ENCODE assay signal across 8 cellular contexts in the genomic region with DNA sequence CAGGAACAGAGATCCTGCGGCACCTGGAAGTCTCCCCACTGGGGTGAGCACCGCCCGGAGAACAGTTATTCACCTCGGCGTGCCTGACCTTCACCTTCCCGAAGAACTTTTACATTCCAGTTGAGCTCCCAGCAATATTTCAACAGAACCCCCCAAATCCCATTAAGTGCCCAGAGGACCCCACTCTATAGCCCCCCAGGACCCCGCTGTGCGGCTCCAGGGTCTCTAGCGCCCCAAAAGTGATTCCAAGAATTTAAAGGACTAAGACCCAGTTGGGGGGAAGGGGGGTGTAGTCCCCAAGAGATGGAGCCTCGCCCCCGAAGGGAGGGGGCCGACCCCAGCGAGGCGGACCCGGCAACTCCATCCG.
DNase-seq lines count a peak whose midpoint lies in the region; ATAC-seq and TF ChIP-seq lines count a peak whose summit lies in the region.

No MANE protein-coding gene starts in this region.

- TF ChIP-seq CTCF in AG04449 (IDR thresholded peaks at IDR 0.05; ENCODE audit: insufficient read depth, low read length, missing control alignments) (no peak), KMS-11 (conservative IDR thresholded peaks at IDR 0.05; ENCODE audit: low read depth, low read length) (no peak; the same call in 1 of the 2 replicates), GM13976 (IDR thresholded peaks at IDR 0.05; ENCODE audit: borderline replicate concordance, control extremely low read depth, extremely low read depth, insufficient read depth, missing control alignments) (no peak)

- H4K20me1 ChIP-seq in KMS-11 (ENCODE audit: insufficient read depth) = no peaks in the 10 kb centered on the region

- DNase-seq in AG04449 (ENCODE audit: low read depth, low spot score) (no peak), GM13976 (ENCODE audit: low spot score) (no peak), NCI-H1048 (lab: John Stamatoyannopoulos, UW) (no peak), NCI-H510A treated with DMSO at 0.1 percent for 48 hours (lab: John Stamatoyannopoulos, UW) (no peak)
- no peak for DNase-seq in central memory CD8-positive, alpha-beta T cell (ENCODE audit: low spot score in 2 of 2)
- no peak for DNase-seq in stimulated activated CD8-positive, alpha-beta memory T cell treated with anti-CD3 and anti-CD28 coated beads, Interleukin-4, amount 100 ng/mL, for 48 hours

- H3K79me2 ChIP-seq in KMS-11 (ENCODE audit: insufficient read depth, low read depth) = peaks cover 3% of the 10 kb centered on the region; the same call in 1 of the 2 replicates

- H3K27ac Mint-ChIP-seq in central memory CD8-positive, alpha-beta T cell (ENCODE audit: low read depth) = peak overlapping the region; percentile 100

- H3K27me3 ChIP-seq in KMS-11 (ENCODE audit: insufficient read depth, low read depth) (no peaks in the 10 kb centered on the region), mucosa of rectum (ENCODE audit: control insufficient read depth in 2 of 2, insufficient read depth in 2 of 2, low read length in 2 of 2) (no peaks in the 10 kb centered on the region)

- no peaks in the 10 kb centered on the region for H3K9me3 ChIP-seq in mucosa of rectum (ENCODE audit: control insufficient read depth in 2 of 2, low read length in 2 of 2)

- peak overlapping the region; percentile 89 for H3K4me3 Mint-ChIP-seq in central memory CD8-positive, alpha-beta T cell

- no peaks in the 10 kb centered on the region for H3K27me3 Mint-ChIP-seq in central memory CD8-positive, alpha-beta T cell

- H3K27ac ChIP-seq in KMS-11 = peak overlapping the region; percentile 54
- peak overlapping the region; percentile 93 to 95 for H3K27ac ChIP-seq in mucosa of rectum (ENCODE audit: low read depth in 2 of 2, low read length in 2 of 2)

- H3K4me3 ChIP-seq in AG04449 (ENCODE audit: low read depth, low read length) (peak overlapping the region; percentile 76), KMS-11 (IDR thresholded peaks at IDR 0.05; ENCODE audit: insufficient read depth, low read depth, low read length) (no peak overlapping the region), mucosa of rectum (ENCODE audit: low read length in 2 of 2) (peak overlapping the region; percentile 83 to 85)

- H3K4me2 ChIP-seq in KMS-11 = peak overlapping the region; percentile 63

- peaks cover 43% of the 10 kb centered on the region for H3K4me1 Mint-ChIP-seq in central memory CD8-positive, alpha-beta T cell

- H2AFZ ChIP-seq in KMS-11 (ENCODE audit: low read depth) = peak overlapping the region; percentile 70

- peaks cover 23% of the 10 kb centered on the region for H3K36me3 Mint-ChIP-seq in central memory CD8-positive, alpha-beta T cell (ENCODE audit: insufficient read depth)

- H3K4me1 ChIP-seq in KMS-11 (ENCODE audit: low read depth, poor library complexity, severe bottlenecking) (peaks cover 35% of the 10 kb centered on the region), mucosa of rectum (ENCODE audit: control insufficient read depth in 2 of 2, insufficient read depth in 2 of 2, low read length in 2 of 2) (peaks cover 28 to 33% of the 10 kb centered on the region in 2 donors)

- no peaks in the 10 kb centered on the region for H3K9me3 Mint-ChIP-seq in central memory CD8-positive, alpha-beta T cell

- in situ Hi-C loops in GM13976 (cut with MboI; ENCODE audit: low sequenced_read_pairs, unreplicated experiment) = loop anchor here (5.0 kb wide), 1 partner anchor 215 kb away; no protein-coding TSS in a partner anchor

- H3K9ac ChIP-seq in KMS-11 = peak overlapping the region; percentile 60; the same call in 1 of the 2 replicates
- H3K9ac ChIP-seq in mucosa of rectum (ENCODE audit: low read depth in 1 of 2, low read length in 2 of 2) = peak overlapping the region; percentile 86 to 95

- no peak for ATAC-seq in central memory CD8-positive, alpha-beta T cell (replicated peaks; ENCODE audit: extremely low read depth, poor library complexity, severe bottlenecking)

- CTCF ChIA-PET in AG04449 (lab: Yijun Ruan, JAX) = interaction anchor here (1.0 to 4.4 kb wide), 8 partner anchors 9 to 261 kb away, joined by 3 to 131 read pairs (median 6); no protein-coding TSS in a partner anchor

- POLR2A ChIA-PET in AG04449 (lab: Yijun Ruan, JAX) = interaction anchor here (0.6 to 1.0 kb wide), 5 partner anchors 126 to 365 kb away, joined by 3 to 11 read pairs (median 4); partner anchors contain the start of genes ALKBH7, KHSRP and TNFSF9

- H3K36me3 ChIP-seq in KMS-11 (ENCODE audit: insufficient read depth) (no peaks in the 10 kb centered on the region), mucosa of rectum (ENCODE audit: control insufficient read depth in 2 of 2, insufficient read depth in 2 of 2, low read length in 2 of 2) (peaks cover 3 to 7% of the 10 kb centered on the region in 2 donors)
